ENCODE assay signal across 32 cellular contexts in the genomic region with DNA sequence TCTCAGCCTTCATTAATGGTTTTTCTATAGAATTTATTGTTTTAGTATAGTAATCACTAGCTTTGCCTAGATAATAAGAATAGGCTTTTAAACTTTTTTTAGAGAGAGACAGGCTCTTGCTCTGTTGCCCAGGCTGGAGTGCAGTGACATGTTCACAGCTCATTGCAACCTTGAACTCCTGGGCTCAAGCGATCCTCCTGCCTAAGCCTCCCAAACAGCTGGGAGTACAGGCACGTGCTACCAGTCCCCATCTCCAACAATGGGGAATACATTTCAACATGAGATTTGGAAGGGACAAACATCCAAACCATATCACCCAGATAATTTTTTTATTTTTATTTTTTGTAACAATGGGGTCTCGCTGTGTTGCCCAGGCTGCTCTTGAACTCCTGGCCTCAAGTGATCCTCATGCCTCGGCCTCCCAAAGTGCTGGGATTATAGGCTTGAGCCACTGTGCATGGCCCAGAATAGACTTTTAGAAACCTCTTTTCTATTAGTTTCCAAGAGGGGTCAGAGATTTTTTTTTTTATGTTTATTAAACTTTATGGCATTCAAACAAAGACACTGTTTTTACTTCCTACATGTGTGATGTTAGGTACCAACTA. TPM values are rescaled to one million over a fixed set of nuclear protein-coding genes. Genes with fewer than 3 reads are reported as not detected.
"Had no signal": no experiment of that assay in that cellular context is flagged by ENCODE, and none has a peak within 500 bp of the region (broad histone marks: within the 10 kb centered on the region; RNA-seq: fewer than 3 reads in every experiment).

No MANE protein-coding gene starts in this region.

- H3K4me3 Mint-ChIP-seq: activated CD4-positive, alpha-beta memory T cell treated with anti-CD3 and anti-CD28 coated beads, Interleukin-2, amount 10 ng/mL, durations not matched to agents 7 days and 5 days; activated CD4-positive, alpha-beta T cell treated with anti-CD3 and anti-CD28 coated beads, Interleukin-2, amount 10 ng/mL, durations not matched to agents 7 days and 5 days; activated naive CD8-positive, alpha-beta T cell treated with anti-CD3 and anti-CD28 coated beads for 36 hours; activated naive CD8-positive, alpha-beta T cell treated with anti-CD3 and anti-CD28 coated beads, Interleukin-2, amount 50 U/mL, for 24 hours; activated T-cell treated with anti-CD3 and anti-CD28 coated beads, Interleukin-2, amount 50 U/mL, for 24 hours; activated T-cell treated with anti-CD3 and anti-CD28 coated beads, Interleukin-2, amount 50 U/mL, for 72 hours; brain had no signal

- H3K4me3 ChIP-seq: adrenal gland, ascending aorta, breast epithelium, cardiac muscle cell, colonic mucosa, esophagus squamous epithelium, gastroesophageal sphincter, heart right ventricle had no signal

- H3K36me3 Mint-ChIP-seq: activated naive CD8-positive, alpha-beta T cell treated with anti-CD3 and anti-CD28 coated beads for 36 hours; brain had no signal

- H3K4me1 ChIP-seq: adrenal gland, ascending aorta, breast epithelium, colonic mucosa, gastroesophageal sphincter, heart right ventricle had no signal

- H3K9me3 ChIP-seq: adrenal gland, ascending aorta, breast epithelium, colonic mucosa, esophagus squamous epithelium, gastroesophageal sphincter, heart right ventricle had no signal

- H3K4me1 Mint-ChIP-seq: activated CD4-positive, alpha-beta memory T cell treated with anti-CD3 and anti-CD28 coated beads, Interleukin-2, amount 10 ng/mL, durations not matched to agents 7 days and 5 days; activated CD4-positive, alpha-beta T cell treated with anti-CD3 and anti-CD28 coated beads, Interleukin-2, amount 10 ng/mL, durations not matched to agents 7 days and 5 days; activated naive CD8-positive, alpha-beta T cell treated with anti-CD3 and anti-CD28 coated beads for 36 hours; activated naive CD8-positive, alpha-beta T cell treated with anti-CD3 and anti-CD28 coated beads, Interleukin-2, amount 50 U/mL, for 24 hours had no signal

- DNase-seq: activated CD4-positive, alpha-beta memory T cell treated with anti-CD3 and anti-CD28 coated beads, Interleukin-2, amount 10 ng/mL, durations not matched to agents 7 days and 5 days; activated CD4-positive, alpha-beta T cell treated with anti-CD3 and anti-CD28 coated beads for 1 hour; activated CD4-positive, alpha-beta T cell treated with anti-CD3 and anti-CD28 coated beads for 4 hours; activated CD4-positive, alpha-beta T cell treated with anti-CD3 and anti-CD28 coated beads, Interleukin-2, amount 10 ng/mL, durations not matched to agents 7 days and 5 days; activated CD4-positive, alpha-beta T cell treated with anti-CD3 and anti-CD28 coated beads, Interleukin-2, amount 50 U/mL, for 4 hours; activated CD8-positive, alpha-beta memory T cell treated with anti-CD3 and anti-CD28 coated beads, Interleukin-2, amount 50 U/mL, for 48 hours; activated gamma-delta T cell; activated naive CD4-positive, alpha-beta T cell treated with anti-CD3 and anti-CD28 coated beads, Interleukin-2, amount 50 U/mL, for 16 hours; activated naive CD4-positive, alpha-beta T cell treated with Interleukin-2 at 50 U/mL for 16 hours; activated naive CD8-positive, alpha-beta T cell treated with anti-CD3 and anti-CD28 coated beads for 36 hours; activated naive CD8-positive, alpha-beta T cell treated with anti-CD3 and anti-CD28 coated beads, Interleukin-2, amount 50 U/mL, for 24 hours; activated T-cell treated with anti-CD3 and anti-CD28 coated beads for 4 hours; activated T-cell treated with anti-CD3 and anti-CD28 coated beads, Interleukin-2, amount 50 U/mL, for 24 hours; activated T-cell treated with anti-CD3 and anti-CD28 coated beads, Interleukin-2, amount 50 U/mL, for 72 hours; adrenal gland; central memory CD4-positive, alpha-beta T cell; cerebellar nuclear complex; colonic mucosa; effector CD8-positive, alpha-beta T cell; esophagus squamous epithelium; heart right ventricle had no signal

- H3K27ac ChIP-seq: adrenal gland, ascending aorta, breast epithelium, cardiac muscle cell, colonic mucosa, epithelial cell of prostate, esophagus squamous epithelium, gastroesophageal sphincter, heart right ventricle had no signal

- H3K9me3 Mint-ChIP-seq: activated CD4-positive, alpha-beta memory T cell treated with anti-CD3 and anti-CD28 coated beads, Interleukin-2, amount 10 ng/mL, durations not matched to agents 7 days and 5 days; activated CD4-positive, alpha-beta T cell treated with anti-CD3 and anti-CD28 coated beads, Interleukin-2, amount 10 ng/mL, durations not matched to agents 7 days and 5 days; activated naive CD8-positive, alpha-beta T cell treated with anti-CD3 and anti-CD28 coated beads for 36 hours; activated naive CD8-positive, alpha-beta T cell treated with anti-CD3 and anti-CD28 coated beads, Interleukin-2, amount 50 U/mL, for 24 hours; activated T-cell treated with anti-CD3 and anti-CD28 coated beads, Interleukin-2, amount 50 U/mL, for 24 hours; activated T-cell treated with anti-CD3 and anti-CD28 coated beads, Interleukin-2, amount 50 U/mL, for 72 hours; brain had no signal

- H3K36me3 ChIP-seq: adrenal gland, ascending aorta, breast epithelium, cardiac muscle cell, colonic mucosa, esophagus squamous epithelium, gastroesophageal sphincter, heart right ventricle had no signal

- H3K27me3 ChIP-seq: ascending aorta, breast epithelium, colonic mucosa, gastroesophageal sphincter had no signal

- H3K27ac Mint-ChIP-seq: activated CD4-positive, alpha-beta memory T cell treated with anti-CD3 and anti-CD28 coated beads, Interleukin-2, amount 10 ng/mL, durations not matched to agents 7 days and 5 days; activated CD4-positive, alpha-beta T cell treated with anti-CD3 and anti-CD28 coated beads, Interleukin-2, amount 10 ng/mL, durations not matched to agents 7 days and 5 days; activated naive CD8-positive, alpha-beta T cell treated with anti-CD3 and anti-CD28 coated beads for 36 hours; activated naive CD8-positive, alpha-beta T cell treated with anti-CD3 and anti-CD28 coated beads, Interleukin-2, amount 50 U/mL, for 24 hours; activated T-cell treated with anti-CD3 and anti-CD28 coated beads, Interleukin-2, amount 50 U/mL, for 24 hours; activated T-cell treated with anti-CD3 and anti-CD28 coated beads, Interleukin-2, amount 50 U/mL, for 72 hours; brain had no signal

- ATAC-seq: activated naive CD8-positive, alpha-beta T cell treated with anti-CD3 and anti-CD28 coated beads, Interleukin-2, amount 50 U/mL, for 24 hours; gastroesophageal sphincter; heart right ventricle had no signal

RNA-seq across cellular contexts. Expression of a gene that starts 7.3 kb away (rescaled TPM):
- total RNA-seq: activated CD4-positive, alpha-beta memory T cell treated with anti-CD3 and anti-CD28 coated beads, Interleukin-2, amount 10 ng/mL, durations not matched to agents 7 days and 5 days; activated naive CD8-positive, alpha-beta T cell treated with anti-CD3 and anti-CD28 coated beads for 36 hours; activated T-cell treated with anti-CD3 and anti-CD28 coated beads, Interleukin-2, amount 50 U/mL, for 72 hours; adrenal gland; ascending aorta; breast epithelium; cardiac muscle cell; dermis microvascular lymphatic vessel endothelial cell; endothelial cell of umbilical vein; esophagus squamous epithelium; fibroblast of lung; fibroblast of villous mesenchyme; gastroesophageal sphincter; glomerular endothelial cell; heart right ventricle had no signal
- polyA plus RNA-seq: cardiac muscle cell, endothelial cell of umbilical vein, fibroblast of lung had no signal
